ENCODE assay signal across 8 cellular contexts in the genomic region with DNA sequence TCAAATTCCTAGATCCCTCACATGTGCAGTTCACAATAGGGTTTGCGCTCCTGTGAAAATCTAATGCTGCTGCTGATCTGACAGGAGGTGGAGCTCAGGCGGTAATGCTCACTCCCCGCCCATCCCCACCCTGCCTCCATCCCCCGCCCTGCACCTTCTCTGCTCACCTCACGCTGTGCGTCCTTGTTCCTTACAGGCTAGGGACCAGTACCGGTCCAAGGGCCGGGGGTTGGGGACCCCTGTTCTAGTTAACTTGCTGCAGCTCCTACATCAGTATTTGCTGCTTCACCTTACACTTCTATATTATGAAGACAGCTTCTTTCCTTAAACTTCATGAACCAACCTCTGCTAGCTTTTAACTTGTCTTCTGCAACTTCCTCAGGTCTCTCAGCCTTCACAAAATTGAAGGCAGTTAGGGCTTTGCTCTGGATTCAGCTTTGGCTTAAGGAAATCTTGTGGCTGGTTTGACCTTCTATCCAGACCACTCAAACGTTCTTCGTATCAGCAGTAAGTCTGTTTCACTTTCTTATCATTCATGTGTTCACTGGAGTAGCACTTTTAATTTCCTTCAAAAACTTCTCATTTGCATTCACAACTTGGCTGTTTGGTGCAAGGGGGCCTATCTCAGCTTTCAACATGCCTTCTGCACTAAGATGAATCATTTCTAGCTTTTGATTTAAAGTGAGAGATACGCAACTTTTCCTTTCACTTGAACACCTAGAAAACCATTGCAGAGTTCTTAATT. TPM values are rescaled to one million over a fixed set of nuclear protein-coding genes. Genes with fewer than 3 reads are reported as not detected.
DNase-seq lines count a peak whose midpoint lies in the region; ATAC-seq and TF ChIP-seq lines count a peak whose summit lies in the region.

No MANE protein-coding gene starts in this region.

- no peak for TF ChIP-seq CTCF in GM12865 (IDR thresholded peaks at IDR 0.05; ENCODE audit: insufficient read depth, low read depth, low read length, missing control alignments)

- DNase-seq in GM12865 (ENCODE audit: low read depth) (peak; percentile 87), OCI-M1 (lab: John Stamatoyannopoulos, UW) (peak; percentile 78), cardiac septum (ENCODE audit: low spot score) (peak; percentile 79), renal cortical epithelial cell (ENCODE audit: low read depth) (peak; percentile 21), D341Med (ENCODE audit: low spot score) (no peak), epidermal melanocyte (ENCODE audit: insufficient read length, low spot score) (no peak)
- DNase-seq in activated gamma-delta T cell treated with anti-CD3 and anti-CD28 coated beads, Interleukin-2, amount 50 U/mL, for 16 hours (ENCODE audit: low read depth) = peak; percentile 22

- H3K4me3 ChIP-seq in GM12865 (ENCODE audit: low read depth, low read length) = peak overlapping the region; percentile 99

- intact Hi-C loops in cardiac septum (cut with DNase I) = loop anchor here (5.0 to 10.0 kb wide), 3 partner anchors 88 to 126 kb away; a partner anchor contains a TSS

- peak; percentile 37 for ATAC-seq in HG02678 (IDR thresholded peaks at IDR 0.05; ENCODE audit: unreplicated experiment)

RNA-seq across cellular contexts. Expression of a gene that starts 1.7 kb away (rescaled TPM):
- total RNA-seq in cardiac septum (15.9 TPM), renal cortical epithelial cell (57.5 and 70.9 TPM in 2 replicates)

Comparison
In these comparisons a context has a peak if more than half of its experiments do, and no peak if none do; other contexts are left out.
1. DNase-seq: peak in GM12865 (single experiment), OCI-M1 (single experiment), activated gamma-delta T cell treated with anti-CD3 and anti-CD28 coated beads, Interleukin-2, amount 50 U/mL, for 16 hours (single experiment), cardiac septum (single experiment) and renal cortical epithelial cell (single experiment); none in D341Med (single experiment) and epidermal melanocyte (single experiment).